Comparison of ENCODE assay signal across 8 cellular contexts in the genomic region with DNA sequence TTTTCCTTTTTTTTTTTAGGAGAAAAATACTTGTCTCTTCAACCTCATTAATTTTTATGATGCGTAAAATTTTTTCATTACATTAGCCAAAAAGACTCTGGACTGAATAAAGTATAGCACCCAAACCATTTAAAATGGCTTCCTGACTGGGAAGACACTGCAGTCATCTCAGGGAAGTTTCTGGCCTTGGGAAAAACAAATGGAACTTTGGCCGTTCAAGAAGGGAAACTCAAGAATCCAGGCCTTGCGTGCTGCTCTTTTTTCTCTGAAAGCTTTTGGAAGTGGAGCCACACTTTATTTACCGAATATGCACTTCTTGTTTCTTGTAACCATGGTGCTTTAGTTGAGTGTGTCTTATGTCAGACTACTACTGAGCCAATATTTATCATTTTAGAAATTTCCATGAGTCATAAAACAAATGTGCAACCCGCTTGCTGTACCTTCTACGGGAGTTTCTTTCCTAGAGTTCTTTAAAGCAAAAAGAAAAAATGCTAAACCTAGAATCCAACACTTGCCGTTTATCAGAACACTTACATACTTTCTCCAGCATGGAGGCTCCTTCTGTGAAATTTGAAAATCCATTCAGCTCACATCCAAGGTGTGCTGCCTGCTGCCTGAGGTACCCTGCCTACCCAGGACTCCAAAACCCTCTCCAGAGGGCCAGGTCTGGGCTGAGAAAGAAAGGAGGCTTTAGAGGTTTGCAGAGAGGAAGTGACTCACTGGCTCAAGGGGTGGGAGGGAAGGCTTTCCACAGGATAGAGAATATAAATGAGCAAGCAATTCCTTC. TPM values are rescaled to one million over a fixed set of nuclear protein-coding genes. Genes with fewer than 3 reads are reported as not detected.
DNase-seq lines count a peak whose midpoint lies in the region; ATAC-seq and TF ChIP-seq lines count a peak whose summit lies in the region.

No MANE protein-coding gene starts in this region.

- peaks cover 0 to 24% (median 0%) of the 10 kb centered on the region in 7 donors for H3K4me1 Mint-ChIP-seq in naive thymus-derived CD4-positive, alpha-beta T cell
- no peaks in the 10 kb centered on the region for H3K4me1 Mint-ChIP-seq in naive thymus-derived CD8-positive, alpha-beta T cell

- no peaks in the 10 kb centered on the region for H3K36me3 ChIP-seq in A673 (ENCODE audit: insufficient read depth, low read length, poor library complexity, severe bottlenecking)
- H3K36me3 ChIP-seq in naive thymus-derived CD4-positive, alpha-beta T cell (ENCODE audit: control insufficient read depth in 2 of 3, insufficient read depth in 3 of 3, low read length in 3 of 3): no peaks in the 10 kb centered on the region

- H3K27me3 Mint-ChIP-seq in naive thymus-derived CD4-positive, alpha-beta T cell: no peaks in the 10 kb centered on the region
- peaks cover 0 to 11% (median 0%) of the 10 kb centered on the region in 5 donors for H3K27me3 Mint-ChIP-seq in naive thymus-derived CD8-positive, alpha-beta T cell

- CTCF ChIA-PET in A673 (lab: Charles Lee): no interaction called here
- CTCF ChIA-PET in naive thymus-derived CD4-positive, alpha-beta T cell (lab: Charles Lee): no interaction called here

- DNase-seq in A673 (ENCODE audit: low spot score) (peak; percentile 86), H4 (ENCODE audit: low spot score) (peak; percentile 94), SW480 (ENCODE audit: low spot score) (peak; percentile 93), epithelial cell of esophagus (ENCODE audit: low read depth) (peak; percentile 85)
- DNase-seq in naive thymus-derived CD4-positive, alpha-beta T cell: peak in 1 of 9 donors; percentile 59
- no peak for DNase-seq in naive thymus-derived CD8-positive, alpha-beta T cell

- peak overlapping the region in 1 of 9 donors; percentile 74 for H3K27ac Mint-ChIP-seq in naive thymus-derived CD4-positive, alpha-beta T cell
- no peak overlapping the region for H3K27ac Mint-ChIP-seq in naive thymus-derived CD8-positive, alpha-beta T cell

- intact Hi-C loops in A673 (cut with micrococcal nuclease; ENCODE audit: unreplicated experiment): no loop called here
- intact Hi-C loops in naive thymus-derived CD4-positive, alpha-beta T cell (cut with micrococcal nuclease): loop anchor here in 1 of 2 donors (1.0 kb wide), 1 partner anchor 11 kb away; no protein-coding TSS in a partner anchor

- H3K27me3 ChIP-seq in A673 (replicated peaks; ENCODE audit: insufficient read depth, low read depth, low read length, poor library complexity): no peaks in the 10 kb centered on the region
- no peaks in the 10 kb centered on the region for H3K27me3 ChIP-seq in naive thymus-derived CD4-positive, alpha-beta T cell (ENCODE audit: control insufficient read depth in 2 of 2, insufficient read depth in 2 of 2, low read length in 2 of 2)

- H3K4me1 ChIP-seq in A673 (ENCODE audit: insufficient read depth, low read length, poor library complexity, severe bottlenecking): peaks cover 22% of the 10 kb centered on the region
- H3K4me1 ChIP-seq in naive thymus-derived CD4-positive, alpha-beta T cell (ENCODE audit: control insufficient read depth in 2 of 2, insufficient read depth in 2 of 2, low read length in 2 of 2): no peaks in the 10 kb centered on the region

- no peaks in the 10 kb centered on the region for H3K9me3 Mint-ChIP-seq in naive thymus-derived CD4-positive, alpha-beta T cell
- H3K9me3 Mint-ChIP-seq in naive thymus-derived CD8-positive, alpha-beta T cell: no peaks in the 10 kb centered on the region

- peak overlapping the region; percentile 65 for H3K27ac ChIP-seq in A673 (ENCODE audit: low read depth, low read length, poor library complexity, severe bottlenecking)
- H3K27ac ChIP-seq in naive thymus-derived CD4-positive, alpha-beta T cell (ENCODE audit: low read depth, low read length): no peak overlapping the region

- TF ChIP-seq CTCF in A673 (conservative IDR thresholded peaks at IDR 0.05; ENCODE audit: low read depth, low read length): no peak
- TF ChIP-seq CTCF in epithelial cell of esophagus (IDR thresholded peaks at IDR 0.05; ENCODE audit: insufficient read depth, low read depth, low read length, missing control alignments): no peak

- H3K4me3 Mint-ChIP-seq in naive thymus-derived CD4-positive, alpha-beta T cell: no peak overlapping the region
- no peak overlapping the region for H3K4me3 Mint-ChIP-seq in naive thymus-derived CD8-positive, alpha-beta T cell

- no peak overlapping the region for H3K4me3 ChIP-seq in A673 (ENCODE audit: low read depth, low read length, poor library complexity, severe bottlenecking)
- peak overlapping the region; percentile 37 for H3K4me3 ChIP-seq in epithelial cell of esophagus (ENCODE audit: low read length)
- H3K4me3 ChIP-seq in naive thymus-derived CD4-positive, alpha-beta T cell (ENCODE audit: low read length): no peak overlapping the region

- no peaks in the 10 kb centered on the region for H3K36me3 Mint-ChIP-seq in naive thymus-derived CD4-positive, alpha-beta T cell
- H3K36me3 Mint-ChIP-seq in naive thymus-derived CD8-positive, alpha-beta T cell: no peaks in the 10 kb centered on the region

- POLR2A ChIA-PET in A673 (lab: Charles Lee; ENCODE audit: low non-redundant PET): no interaction called here
- POLR2A ChIA-PET in naive thymus-derived CD4-positive, alpha-beta T cell (lab: Charles Lee): interaction anchor here (0.7 kb wide), 1 partner anchor 19 kb away, joined by 5 read pairs; no protein-coding TSS in a partner anchor
- POLR2A ChIA-PET in naive thymus-derived CD8-positive, alpha-beta T cell (lab: Charles Lee): interaction anchor here (0.7 kb wide), 1 partner anchor 121 kb away, joined by 3 read pairs; no protein-coding TSS in a partner anchor

- ATAC-seq in naive thymus-derived CD4-positive, alpha-beta T cell: peak; percentile 46
- ATAC-seq in HG02840 (IDR thresholded peaks at IDR 0.05; ENCODE audit: low FRiP score, unreplicated experiment) (no peak), GM19397 (IDR thresholded peaks at IDR 0.05; ENCODE audit: unreplicated experiment) (no peak)
- ATAC-seq in naive thymus-derived CD8-positive, alpha-beta T cell: no peak

- H3K9me3 ChIP-seq in A673 (ENCODE audit: low read depth, low read length, poor library complexity, severe bottlenecking): no peaks in the 10 kb centered on the region
- no peaks in the 10 kb centered on the region for H3K9me3 ChIP-seq in naive thymus-derived CD4-positive, alpha-beta T cell (ENCODE audit: control insufficient read depth in 2 of 3, low read length in 3 of 3)

- TSS peak; percentile 91 for BruUV-seq in A673 (replicated peaks; lab: Mats Ljungman, UMichigan)

RNA-seq across cellular contexts. Expression of gene DSTN, which starts 11.5 kb away (rescaled TPM):
- 148 and 159 TPM in 2 replicates for total RNA-seq in A673 (2021)
- total RNA-seq in H4 (2014; rRNA removed; shearing (Covaris generic)): 289 and 303 TPM in 2 replicates
- 10 to 100 TPM; 28.7 to 63.6 (median 33.9) TPM for total RNA-seq in naive thymus-derived CD4-positive, alpha-beta T cell
- polyA plus RNA-seq in naive thymus-derived CD4-positive, alpha-beta T cell: 100 to 1,000 TPM in 1 of 2 donors, 10 to 100 TPM in 1; 80.7 to 113 TPM
- total RNA-seq in naive thymus-derived CD8-positive, alpha-beta T cell: 10 to 100 TPM; 28.4 to 31.9 TPM
- polyA plus RNA-seq in naive thymus-derived CD8-positive, alpha-beta T cell: 100 to 1,000 TPM in 1 of 3 donors, 10 to 100 TPM in 2; 75.1 to 140 (median 81.6) TPM

RNA-seq across cellular contexts. Expression of gene BFSP1, which starts 27.2 kb away (rescaled TPM):
- 6.1 and 7.4 TPM in 2 replicates for total RNA-seq in A673 (2021)
- 8.2 and 12.3 TPM in 2 replicates for total RNA-seq in H4 (2014; rRNA removed; shearing (Covaris generic))
- total RNA-seq in naive thymus-derived CD4-positive, alpha-beta T cell: 1 to 10 TPM in 1 of 5 experiments, under 1 TPM in 1, not detected in 3; 0.42 to 3.4 TPM
- polyA plus RNA-seq in naive thymus-derived CD4-positive, alpha-beta T cell: not detected
- not detected for total RNA-seq in naive thymus-derived CD8-positive, alpha-beta T cell
- 1 to 10 TPM in 1 of 3 donors, not detected in 2; 1.8 TPM for polyA plus RNA-seq in naive thymus-derived CD8-positive, alpha-beta T cell

Comparison
In these comparisons a context has a peak if more than half of its experiments do, and no peak if none do; other contexts are left out.
1. DNase-seq: peak in A673 (single experiment), H4 (single experiment), SW480 (single experiment) and epithelial cell of esophagus (single experiment); none in naive thymus-derived CD8-positive, alpha-beta T cell (0 of 10).